ENCODE assay signal across 17 cellular contexts in the genomic region with DNA sequence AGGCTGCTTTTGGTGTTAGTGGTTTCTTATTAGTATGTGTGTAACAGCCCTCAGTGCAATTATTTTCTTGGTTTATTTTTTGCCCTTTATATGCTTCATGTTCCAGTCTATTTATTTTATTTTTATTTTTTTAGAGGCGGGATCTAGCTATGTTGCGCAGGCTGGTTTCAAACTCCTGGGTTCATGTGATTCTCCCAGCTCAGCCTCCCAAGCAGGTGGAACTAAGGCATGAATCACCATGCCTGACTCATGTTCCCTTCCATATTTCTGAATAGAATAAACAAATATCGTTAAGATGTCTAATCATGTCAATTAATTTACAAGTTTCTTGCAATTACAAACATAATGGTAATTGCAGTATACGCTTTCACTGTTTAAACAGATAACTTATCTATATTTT.
"Had no signal": no experiment of that assay in that cellular context is flagged by ENCODE, and none has a peak within 500 bp of the region (broad histone marks: within the 10 kb centered on the region; RNA-seq: fewer than 3 reads in every experiment).

No MANE protein-coding gene starts in this region.

- DNase-seq: activated CD4-positive, alpha-beta T cell treated with anti-CD3 and anti-CD28 coated beads, Interleukin-2, amount 10 ng/mL, durations not matched to agents 24 days and 14 days; activated CD4-positive, CD25-positive, alpha-beta regulatory T cell; activated CD8-positive, alpha-beta memory T cell treated with anti-CD3 and anti-CD28 coated beads, Interleukin-2, amount 50 U/mL, for 48 hours; activated gamma-delta T cell treated with Interleukin-2 at 50 U/mL for 16 hours; amygdala; body of pancreas; cortex of kidney; effector CD8-positive, alpha-beta T cell; islet precursor cell; midbrain; pancreas; sigmoid colon; spleen; T-helper 2 cell; upper lobe of left lung had no signal

- H3K4me3 ChIP-seq: body of pancreas, lung, pancreas, sigmoid colon, spleen, suprapubic skin, upper lobe of left lung had no signal

- H3K27me3 ChIP-seq: body of pancreas, pancreas, sigmoid colon, spleen, suprapubic skin, upper lobe of left lung had no signal

- ATAC-seq: body of pancreas, pancreas had no signal

- H3K9me3 ChIP-seq: body of pancreas, pancreas, sigmoid colon, spleen, suprapubic skin, upper lobe of left lung had no signal

- H3K36me3 ChIP-seq: pancreas, sigmoid colon, spleen, suprapubic skin, upper lobe of left lung had no signal

- H3K27ac ChIP-seq: body of pancreas, pancreas, sigmoid colon, spleen, suprapubic skin, upper lobe of left lung had no signal

- H3K4me1 ChIP-seq: body of pancreas, pancreas, sigmoid colon, spleen, suprapubic skin, upper lobe of left lung had no signal
